Comparison of ENCODE assay signal across 1 cellular context in the genomic region with DNA sequence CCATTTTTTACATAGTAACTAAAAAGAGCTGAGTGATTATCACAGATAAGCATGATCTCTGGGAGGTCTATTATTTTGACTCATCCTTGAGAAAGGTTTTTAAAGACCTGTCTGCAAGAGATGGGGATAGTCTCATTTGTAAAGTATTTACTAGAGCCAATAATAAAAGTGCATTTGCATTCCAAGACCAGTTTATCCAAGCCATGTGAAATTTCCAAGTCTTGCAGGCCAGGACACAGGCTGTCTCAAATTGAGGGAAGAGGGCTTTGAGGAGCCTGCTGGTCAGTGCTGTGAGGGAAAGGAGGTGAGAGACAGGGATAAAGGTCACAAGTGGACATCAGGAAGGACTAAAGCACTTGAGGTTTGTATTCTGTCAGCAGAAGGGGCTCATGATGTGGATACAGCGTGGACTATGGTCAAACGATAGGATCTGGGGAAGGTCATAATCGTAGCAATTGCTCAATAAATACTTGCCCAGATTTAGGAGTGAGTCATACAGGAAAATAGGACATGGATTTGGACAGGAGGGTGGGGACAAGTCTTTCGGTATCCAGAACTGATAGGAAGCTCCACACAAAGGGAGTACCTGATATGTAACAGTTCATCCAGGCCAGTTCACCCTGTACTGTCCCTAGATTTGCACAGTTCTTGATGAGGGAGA.
TF ChIP-seq lines count a peak whose summit lies in the region.

No MANE protein-coding gene starts in this region.

TF ChIP-seq in endothelial cell of umbilical vein, 7 proteins besides CTCF, POLR2A, EP300 and RAD21 (continued from another document):
- TF ChIP-seq POLR2AphosphoS5 (IDR thresholded peaks at IDR 0.05; ENCODE audit: insufficient read depth, low read depth, low read length) (no peak), FOS (IDR thresholded peaks at IDR 0.05; ENCODE audit: borderline replicate concordance, insufficient read depth, low read length) (no peak), GATA2 (IDR thresholded peaks at IDR 0.05; ENCODE audit: insufficient read depth, insufficient read length, low read depth, low read length) (no peak), MYC (IDR thresholded peaks at IDR 0.05; ENCODE audit: low read depth, low read length) (no peak)
- TF ChIP-seq, protein P1, sequence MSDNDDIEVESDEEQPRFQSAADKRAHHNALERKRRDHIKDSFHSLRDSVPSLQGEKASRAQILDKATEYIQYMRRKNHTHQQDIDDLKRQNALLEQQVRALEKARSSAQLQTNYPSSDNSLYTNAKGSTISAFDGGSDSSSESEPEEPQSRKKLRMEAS (IDR thresholded peaks at IDR 0.05; ENCODE audit: insufficient read depth, insufficient read length) = no peak
